ENCODE assay signal across 10 cellular contexts in the genomic region with DNA sequence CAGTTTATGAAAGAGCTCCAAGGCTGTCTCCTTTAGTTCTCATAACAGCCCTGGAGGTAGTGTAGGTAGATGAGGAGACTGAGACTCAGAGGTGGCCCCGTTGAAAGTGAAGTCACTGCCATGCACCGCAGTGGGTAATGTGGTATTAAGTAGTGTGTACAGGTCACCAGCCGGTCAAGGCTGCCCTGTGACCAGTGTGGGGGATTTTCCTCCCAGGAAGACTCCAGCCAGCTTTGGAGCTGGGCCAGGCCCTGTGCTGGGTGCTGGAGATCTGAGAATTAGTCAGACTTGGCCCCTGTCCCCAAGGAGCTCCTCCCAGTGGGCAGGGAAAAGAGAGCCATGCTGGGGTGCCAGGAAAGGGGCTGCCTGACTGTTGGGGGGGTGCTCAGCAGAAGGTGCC. TPM values are rescaled to one million over a fixed set of nuclear protein-coding genes. Genes with fewer than 3 reads are reported as not detected.
A peak's percentile ranks its signal among the peaks of the same experiment; 100 is the strongest.
DNase-seq lines count a peak whose midpoint lies in the region; ATAC-seq and TF ChIP-seq lines count a peak whose summit lies in the region.
"Had no signal": no experiment of that assay in that cellular context is flagged by ENCODE, and none has a peak within 500 bp of the region (broad histone marks: within the 10 kb centered on the region; RNA-seq: fewer than 3 reads in every experiment).

No MANE protein-coding gene starts in this region.

- no peak overlapping the region for H2AFZ ChIP-seq in neural progenitor cell (replicated peaks)

- H3K27ac Mint-ChIP-seq in endothelial cell (ENCODE audit: unreplicated experiment) (no peak overlapping the region), neural progenitor cell (peak overlapping the region; percentile 60)

- no peak for ATAC-seq in HG03108 (IDR thresholded peaks at IDR 0.05; ENCODE audit: unreplicated experiment)

- peak overlapping the region; percentile 56 for H3K27ac ChIP-seq in BLaER1
- no peak overlapping the region for H3K27ac ChIP-seq in neural progenitor cell
- H3K27ac ChIP-seq: KMS-11 had no signal

- H3K79me2 ChIP-seq in neural progenitor cell (ENCODE audit: low read depth), result no peaks in the 10 kb centered on the region

- no peaks in the 10 kb centered on the region for H3K36me3 ChIP-seq in BLaER1
- no peaks in the 10 kb centered on the region for H3K36me3 ChIP-seq in neural progenitor cell

- no peaks in the 10 kb centered on the region for H3F3A ChIP-seq in neural progenitor cell (ENCODE audit: low read depth)

- H3K4me1 ChIP-seq in BLaER1 (peaks cover 78% of the 10 kb centered on the region), neural progenitor cell (no peaks in the 10 kb centered on the region)

- H3K9me3 ChIP-seq in BLaER1 (no peaks in the 10 kb centered on the region), neural progenitor cell (ENCODE audit: low read depth) (no peaks in the 10 kb centered on the region)

- H3K4me2 ChIP-seq in BLaER1 (peak overlapping the region; percentile 85), neural progenitor cell (no peak overlapping the region)
- H3K4me2 ChIP-seq: KMS-11 had no signal

- H3K4me3 Mint-ChIP-seq in endothelial cell (ENCODE audit: unreplicated experiment) (peak overlapping the region; percentile 37), neural progenitor cell (no peak overlapping the region)

- H3K27me3 ChIP-seq in BLaER1 (no peaks in the 10 kb centered on the region), neural progenitor cell (no peaks in the 10 kb centered on the region)

- peak; percentile 55 to 83 for DNase-seq in NCI-H446 (lab: John Stamatoyannopoulos, UW)
- no peak for DNase-seq in endothelial cell (ENCODE audit: low spot score)
- no peak for DNase-seq in neural progenitor cell (ENCODE audit: low spot score)
- DNase-seq in stimulated activated naive CD4-positive, alpha-beta T cell treated with Interleukin-2 at 50 U/mL for 16 hours (lab: John Stamatoyannopoulos, UW), result no peak
- DNase-seq in T-helper 9 cell, result no peak
- no peak for DNase-seq in activated effector memory CD4-positive, alpha-beta T cell treated with Interleukin-2 at 50 U/mL for 16 hours
- DNase-seq: hippocampal formation had no signal

- H3K4me3 ChIP-seq in BLaER1, result no peak overlapping the region
- no peak overlapping the region for H3K4me3 ChIP-seq in neural progenitor cell

- H3K9me3 Mint-ChIP-seq in endothelial cell (ENCODE audit: unreplicated experiment), result no peaks in the 10 kb centered on the region
- no peaks in the 10 kb centered on the region for H3K9me3 Mint-ChIP-seq in neural progenitor cell

- TF ChIP-seq CTCF in endothelial cell (IDR thresholded peaks at IDR 0.05; ENCODE audit: unreplicated experiment), result no peak
- no peak for TF ChIP-seq CTCF in neural progenitor cell (IDR thresholded peaks at IDR 0.05)

- H3K36me3 Mint-ChIP-seq in endothelial cell (ENCODE audit: low read depth, unreplicated experiment) (peaks cover 20% of the 10 kb centered on the region), neural progenitor cell (no peaks in the 10 kb centered on the region)

- H3K4me1 Mint-ChIP-seq in endothelial cell (ENCODE audit: unreplicated experiment), result peaks cover 10% of the 10 kb centered on the region
- H3K4me1 Mint-ChIP-seq in neural progenitor cell, result peaks cover 5% of the 10 kb centered on the region

- peak overlapping the region; percentile 58; the same call in 1 of the 2 replicates for H3K9ac ChIP-seq in BLaER1
- H3K9ac ChIP-seq in neural progenitor cell, result no peak overlapping the region
- H3K9ac ChIP-seq: KMS-11 had no signal

- H4K20me1 ChIP-seq in BLaER1, result no peaks in the 10 kb centered on the region
- H4K20me1 ChIP-seq in neural progenitor cell (ENCODE audit: low read depth), result no peaks in the 10 kb centered on the region

- H3K27me3 Mint-ChIP-seq in endothelial cell (ENCODE audit: unreplicated experiment), result peaks cover 19% of the 10 kb centered on the region
- H3K27me3 Mint-ChIP-seq in neural progenitor cell (ENCODE audit: insufficient read depth, low read depth), result peaks cover 3% of the 10 kb centered on the region

RNA-seq across cellular contexts. Expression of gene OMP, which starts 5.3 kb away (rescaled TPM):
- total RNA-seq in endothelial cell (ENCODE audit: unreplicated experiment), result not detected
- not detected in 2 replicates for total RNA-seq in neural progenitor cell (ENCODE audit: low replicate concordance)

RNA-seq across cellular contexts. Expression of gene MYO7A, which starts 20.1 kb away (rescaled TPM):
- total RNA-seq in endothelial cell (ENCODE audit: unreplicated experiment), result 18.3 TPM
- total RNA-seq in neural progenitor cell (ENCODE audit: low replicate concordance), result 0.97 and 2.7 TPM in 2 replicates

RNA-seq across cellular contexts. Expression of gene CAPN5, which starts 41.2 kb away (rescaled TPM):
- 29.7 TPM for total RNA-seq in endothelial cell (ENCODE audit: unreplicated experiment)
- 7.4 and 9.6 TPM in 2 replicates for total RNA-seq in neural progenitor cell (ENCODE audit: low replicate concordance)

Comparison
In these comparisons a context has a peak if more than half of its experiments do, and no peak if none do; other contexts are left out.
1. DNase-seq: peak in NCI-H446 (2 of 2); none in endothelial cell (single experiment), neural progenitor cell (single experiment), stimulated activated naive CD4-positive, alpha-beta T cell treated with Interleukin-2 at 50 U/mL for 16 hours (single experiment), T-helper 9 cell (single experiment) and activated effector memory CD4-positive, alpha-beta T cell treated with Interleukin-2 at 50 U/mL for 16 hours (single experiment).